In genomic region chr19:10543420-10544241, GRCh38 we compare ENCODE assay signal across 8 cellular contexts. TPM values are rescaled to one million over a fixed set of nuclear protein-coding genes. Genes with fewer than 3 reads are reported as not detected.
DNase-seq lines count a peak whose midpoint lies in the region; ATAC-seq and TF ChIP-seq lines count a peak whose summit lies in the region.

Gene ATG4D, plus strand, starts transcription at chr19:10543904. Its CDS starts 187 bp downstream, at chr19:10544091.

- TF ChIP-seq POLR2A in breast epithelium (IDR thresholded peaks at IDR 0.05) = peak; percentile 22

- H3K27ac ChIP-seq in WERI-Rb-1 = peak within 1 kb of the TSS; percentile 92
- H3K27ac ChIP-seq in breast epithelium = peak within 1 kb of the TSS; percentile 89 to 94
- peak within 1 kb of the TSS; percentile 74 to 99 (median 92) for H3K27ac ChIP-seq in skin epidermis

- H3K27me3 ChIP-seq in WERI-Rb-1 (ENCODE audit: insufficient read depth, low read depth, severe bottlenecking) = no peaks in the 10 kb centered on the region
- H3K27me3 ChIP-seq in breast epithelium = no peaks in the 10 kb centered on the region

- H3K9me3 ChIP-seq in WERI-Rb-1 (ENCODE audit: severe bottlenecking) (no peaks in the 10 kb centered on the region), breast epithelium (no peaks in the 10 kb centered on the region)

- H3K4me3 ChIP-seq in GM12865 (ENCODE audit: low read depth, low read length) (peak within 1 kb of the TSS; percentile 99), WERI-Rb-1 (ENCODE audit: low read depth, low read length) (peak within 1 kb of the TSS; percentile 60), breast epithelium (peak within 1 kb of the TSS; percentile 70 to 93 (median 89)), skin epidermis (peak within 1 kb of the TSS; percentile 81 to 99 (median 97))

- TF ChIP-seq CTCF in GM12865 (IDR thresholded peaks at IDR 0.05; ENCODE audit: insufficient read depth, low read depth, low read length, missing control alignments) = no peak
- TF ChIP-seq CTCF in WERI-Rb-1 (IDR thresholded peaks at IDR 0.05; ENCODE audit: low read depth, low read length) = no peak
- TF ChIP-seq CTCF in breast epithelium (IDR thresholded peaks at IDR 0.05) = no peak

- intact Hi-C loops in breast epithelium (cut with DNase I; ENCODE audit: low total_unique reads) = no loop called here

- DNase-seq in GM12865 (ENCODE audit: low read depth) (peak; percentile 84), NCI-H2107 treated with DMSO at 0.1 percent for 48 hours (lab: John Stamatoyannopoulos, UW; ENCODE audit: unreplicated experiment) (peak; percentile 48), WERI-Rb-1 (peak; percentile 75), breast epithelium (ENCODE audit: low spot score in 2 of 2) (peak; percentile 70 to 80), iPS-NIHi7 (ENCODE audit: extremely low spot score) (peak; percentile 100)

- H3K4me1 ChIP-seq in breast epithelium = peaks cover 0 to 14% of the 10 kb centered on the region in 2 donors

- peak; percentile 79 for ATAC-seq in HG02885 (IDR thresholded peaks at IDR 0.05; ENCODE audit: poor library complexity, unreplicated experiment)
- no peak for ATAC-seq in GM21526 (IDR thresholded peaks at IDR 0.05; ENCODE audit: low FRiP score, unreplicated experiment)

- peaks cover 32% of the 10 kb centered on the region for H3K36me3 ChIP-seq in WERI-Rb-1
- no peaks in the 10 kb centered on the region for H3K36me3 ChIP-seq in breast epithelium

RNA-seq across cellular contexts. Expression of gene ATG4D, which starts in this region (rescaled TPM):
- 10 to 100 TPM; 13.1 to 18.0 (median 16.1) TPM for total RNA-seq in breast epithelium

Comparison
In these comparisons a context has a peak if more than half of its experiments do, and no peak if none do; other contexts are left out.
1. DNase-seq: peak in every context shown above with its lines; median percentile 100 in iPS-NIHi7; 84 in GM12865; 75 in WERI-Rb-1; 75 in breast epithelium; 48 in NCI-H2107 treated with DMSO at 0.1 percent for 48 hours.